Comparison of ENCODE assay signal across 23 cellular contexts in genomic region chr6:85473748-85474147, GRCh38. TPM values are rescaled to one million over a fixed set of nuclear protein-coding genes. Genes with fewer than 3 reads are reported as not detected.
A peak's percentile ranks its signal among the peaks of the same experiment; 100 is the strongest.
DNase-seq lines count a peak whose midpoint lies in the region; ATAC-seq and TF ChIP-seq lines count a peak whose summit lies in the region.
"Had no signal": no experiment of that assay in that cellular context is flagged by ENCODE, and none has a peak within 500 bp of the region (broad histone marks: within the 10 kb centered on the region; RNA-seq: fewer than 3 reads in every experiment).

No MANE protein-coding gene starts in this region.

- peaks cover 78% of the 10 kb centered on the region for H3K79me2 ChIP-seq in osteoblast (ENCODE audit: insufficient read depth, low read length)

- peak overlapping the region; percentile 73 for H3K27ac ChIP-seq in osteoblast (ENCODE audit: low read depth, low read length)
- peak overlapping the region in 1 of 2 donors; percentile 13 for H3K27ac ChIP-seq in ascending aorta
- H3K27ac ChIP-seq in left lung, result no peak overlapping the region
- H3K27ac ChIP-seq: A549, SK-N-MC had no signal

- H3K4me1 ChIP-seq in osteoblast (ENCODE audit: insufficient read depth, low read length) (peaks cover 36% of the 10 kb centered on the region), ascending aorta (peaks cover 0 to 23% of the 10 kb centered on the region in 2 donors), left lung (no peaks in the 10 kb centered on the region)
- H3K4me1 ChIP-seq: BE2C, HAP-1 had no signal

- H3K4me3 ChIP-seq in osteoblast (ENCODE audit: insufficient read depth, low read length) (no peak overlapping the region), ascending aorta (no peak overlapping the region), left lung (no peak overlapping the region)
- H3K4me3 ChIP-seq: A549, GM12878, HAP-1, K562, SK-N-MC had no signal

- peaks cover 4% of the 10 kb centered on the region for H3K9me3 Mint-ChIP-seq in chondrocyte (ENCODE audit: low read depth)

- H3K27me3 Mint-ChIP-seq in chondrocyte (ENCODE audit: low read depth), result no peaks in the 10 kb centered on the region

- H3K36me3 Mint-ChIP-seq in chondrocyte (ENCODE audit: low read depth), result peaks cover 10% of the 10 kb centered on the region

- H3K27ac Mint-ChIP-seq in chondrocyte (ENCODE audit: unreplicated experiment), result peak overlapping the region; percentile 85

- no peaks in the 10 kb centered on the region for H3K9me3 ChIP-seq in osteoblast (ENCODE audit: low read depth, low read length)
- H3K9me3 ChIP-seq in ascending aorta, result no peaks in the 10 kb centered on the region
- H3K9me3 ChIP-seq in left lung, result peaks cover 0 to 5% of the 10 kb centered on the region in 2 donors
- H3K9me3 ChIP-seq: A549, BE2C, HAP-1 had no signal

- no peak for TF ChIP-seq CTCF in chondrocyte (IDR thresholded peaks at IDR 0.05)
- no peak for TF ChIP-seq CTCF in osteoblast (IDR thresholded peaks at IDR 0.05; ENCODE audit: extremely low read depth, low read depth, low read length)
- TF ChIP-seq CTCF in ascending aorta (IDR thresholded peaks at IDR 0.05), result no peak
- TF ChIP-seq CTCF in left lung (IDR thresholded peaks at IDR 0.05), result no peak

- DNase-seq in EL (peak; percentile 50), M059J (ENCODE audit: low read depth) (peak; percentile 48), chondrocyte (ENCODE audit: low spot score) (no peak), osteoblast (ENCODE audit: insufficient read length, low spot score, missing footprints) (no peak), NCI-H82 (lab: John Stamatoyannopoulos, UW) (no peak), ascending aorta (ENCODE audit: low spot score in 2 of 2) (no peak), left lung (no peak)
- DNase-seq: BE2C, NCI-H1092, NCI-H1436 treated with DMSO at 0.1 percent for 48 hours, NCI-H2029 treated with DMSO at 0.1 percent for 48 hours, NCI-H226, NCI-H524, OCI-M1, RPMI8226, SHP77 treated with DMSO at 0.1 percent for 48 hours, SW 1271 had no signal

- no peak for ATAC-seq in left lung
- no peak for ATAC-seq in HG02763 (IDR thresholded peaks at IDR 0.05; ENCODE audit: unreplicated experiment)
- ATAC-seq: A549, GM12878, K562 had no signal

- H3K36me3 ChIP-seq in osteoblast (ENCODE audit: insufficient read depth, low read length), result peaks cover 83% of the 10 kb centered on the region
- peaks cover 0 to 11% of the 10 kb centered on the region in 2 donors for H3K36me3 ChIP-seq in ascending aorta
- H3K36me3 ChIP-seq in left lung, result no peaks in the 10 kb centered on the region
- H3K36me3 ChIP-seq: BE2C, HAP-1 had no signal

- no peaks in the 10 kb centered on the region for H4K20me1 ChIP-seq in osteoblast (ENCODE audit: insufficient read depth, low read length)

- H3K4me3 Mint-ChIP-seq in chondrocyte (ENCODE audit: unreplicated experiment), result no peak overlapping the region

- H3K4me1 Mint-ChIP-seq in chondrocyte (ENCODE audit: low read depth), result peaks cover 39% of the 10 kb centered on the region

- H3K27me3 ChIP-seq in osteoblast (ENCODE audit: insufficient read depth, low read length), result no peaks in the 10 kb centered on the region
- no peaks in the 10 kb centered on the region for H3K27me3 ChIP-seq in ascending aorta
- no peaks in the 10 kb centered on the region for H3K27me3 ChIP-seq in left lung
- H3K27me3 ChIP-seq: BE2C had no signal

- intact Hi-C loops in ascending aorta (cut with DNase I) (no loop called here), left lung (cut with DNase I) (loop anchor here in 1 of 2 donors (10.0 kb wide), 1 partner anchor 119 kb away; no protein-coding TSS in a partner anchor)

- H2AFZ ChIP-seq in osteoblast (ENCODE audit: low read length), result no peak overlapping the region

- no peak overlapping the region for H3K4me2 ChIP-seq in osteoblast (ENCODE audit: insufficient read depth, low read length)
- H3K4me2 ChIP-seq: A549 had no signal

RNA-seq across cellular contexts. Expression of gene NT5E, which starts 23.9 kb away (rescaled TPM):
- total RNA-seq in M059J (2014; rRNA removed; shearing (Covaris generic)), result 171 and 207 TPM in 2 replicates
- total RNA-seq in chondrocyte (43.1 to 49.0 TPM (median 48.7 TPM) in 3 replicates), osteoblast (219 and 280 TPM in 2 replicates), ascending aorta (143 TPM), left lung (1 to 10 TPM; 9.1 to 10.0 TPM)

Comparison
In these comparisons a context has a peak if more than half of its experiments do, and no peak if none do; other contexts are left out.
1. DNase-seq: peak in EL (single experiment) and M059J (single experiment); none in chondrocyte (single experiment), osteoblast (single experiment), NCI-H82 (single experiment), ascending aorta (0 of 2) and left lung (0 of 2).